ENCODE assay signal across 1 cellular context in the genomic region with DNA sequence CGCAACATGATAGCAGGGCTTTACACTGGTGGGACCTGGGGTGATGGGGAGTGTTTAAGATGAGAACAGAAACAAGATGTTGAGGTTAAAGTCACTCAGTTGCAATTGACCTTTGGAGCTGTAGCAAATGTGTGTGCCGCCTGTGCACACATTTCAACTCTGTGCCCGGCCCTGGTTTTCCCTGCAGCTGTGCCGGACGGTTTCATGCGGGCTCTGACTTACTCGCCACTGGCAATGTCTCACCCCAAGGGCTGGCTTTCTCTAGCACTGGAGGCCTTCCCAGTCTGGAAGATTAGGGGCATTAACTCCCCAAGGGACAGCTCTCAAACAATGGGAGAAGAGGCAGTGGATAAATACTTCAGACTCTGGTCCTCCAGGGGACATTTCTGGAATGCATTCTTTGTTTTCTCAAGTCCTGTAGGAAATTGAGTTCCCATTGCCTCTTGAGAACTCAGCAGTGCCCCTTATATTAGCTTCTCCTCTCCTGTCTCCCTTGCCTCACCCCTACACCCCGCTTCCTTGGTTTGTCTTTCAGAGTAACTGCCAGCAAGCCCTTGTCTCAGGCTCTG.
TF ChIP-seq lines count a peak whose summit lies in the region.

No MANE protein-coding gene starts in this region.

TF ChIP-seq in HepG2, 621 proteins besides CTCF, POLR2A, EP300 and RAD21 (continued from another document):
- TF ChIP-seq, protein P1, sequence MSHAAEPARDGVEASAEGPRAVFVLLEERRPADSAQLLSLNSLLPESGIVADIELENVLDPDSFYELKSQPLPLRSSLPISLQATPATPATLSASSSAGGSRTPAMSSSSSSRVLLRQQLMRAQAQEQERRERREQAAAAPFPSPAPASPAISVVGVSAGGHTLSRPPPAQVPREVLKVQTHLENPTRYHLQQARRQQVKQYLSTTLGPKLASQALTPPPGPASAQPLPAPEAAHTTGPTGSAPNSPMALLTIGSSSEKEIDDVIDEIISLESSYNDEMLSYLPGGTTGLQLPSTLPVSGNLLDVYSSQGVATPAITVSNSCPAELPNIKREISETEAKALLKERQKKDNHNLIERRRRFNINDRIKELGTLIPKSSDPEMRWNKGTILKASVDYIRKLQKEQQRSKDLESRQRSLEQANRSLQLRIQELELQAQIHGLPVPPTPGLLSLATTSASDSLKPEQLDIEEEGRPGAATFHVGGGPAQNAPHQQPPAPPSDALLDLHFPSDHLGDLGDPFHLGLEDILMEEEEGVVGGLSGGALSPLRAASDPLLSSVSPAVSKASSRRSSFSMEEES (CRISPR knock-in tag; IDR thresholded peaks at IDR 0.05), result no peak
